8 cellular contexts compared by ENCODE assay signal in genomic region chr6:82363368-82364086, GRCh38. TPM values are rescaled to one million over a fixed set of nuclear protein-coding genes. Genes with fewer than 3 reads are reported as not detected.
DNase-seq lines count a peak whose midpoint lies in the region; ATAC-seq and TF ChIP-seq lines count a peak whose summit lies in the region.

Gene TPBG (plus strand): TSS chr6:82363817. CDS start chr6:82364962, 1,145 bp downstream.

- peak within 1 kb of the TSS; percentile 91 for H2AFZ ChIP-seq in SK-N-SH (ENCODE audit: low read depth)

- 2% methylated on average over 31 of the region's 43 CpGs for WGBS in SK-N-SH (ENCODE audit: low lambda C conversion rate)

- CTCF ChIA-PET in SK-N-SH (lab: Yijun Ruan, JAX) = interaction anchor here (0.7 to 2.0 kb wide), 9 partner anchors 9 to 851 kb away, joined by 3 to 7 read pairs (median 3); no protein-coding TSS in a partner anchor

- DNase-seq in AG20443 (ENCODE audit: low spot score) (peak; percentile 83), HK-2 (ENCODE audit: unreplicated experiment) (peak; percentile 79), SK-N-SH (peak; percentile 78), choroid plexus epithelial cell (ENCODE audit: low read depth) (peak; percentile 67), kidney glomerular epithelial cell (lab: John Stamatoyannopoulos, UW) (peak; percentile 79), pons (ENCODE audit: low spot score) (no peak)
- DNase-seq in stimulated activated CD8-positive, alpha-beta memory T cell treated with anti-CD3 and anti-CD28 coated beads, Interleukin-4, amount 100 ng/mL, for 48 hours = peak; percentile 27

- H3K79me2 ChIP-seq in SK-N-SH (ENCODE audit: insufficient read depth) = peaks cover 53% of the 10 kb centered on the region

- H3K27ac ChIP-seq in SK-N-SH (ENCODE audit: low read depth in 2 of 2, low read length in 1 of 2) = peak within 1 kb of the TSS; percentile 95 to 99

- peaks cover 33% of the 10 kb centered on the region for H3F3A ChIP-seq in SK-N-SH (replicated peaks; ENCODE audit: insufficient read depth)

- peaks cover 29 to 31% of the 10 kb centered on the region in 2 experiments for H3K36me3 ChIP-seq in SK-N-SH (replicated peaks in 1 of 2; ENCODE audit: control insufficient read depth in 1 of 2, insufficient read depth in 2 of 2, low read length in 1 of 2)

- no peaks in the 10 kb centered on the region for H3K9me2 ChIP-seq in SK-N-SH

- no peaks in the 10 kb centered on the region for H3K27me3 ChIP-seq in SK-N-SH (ENCODE audit: insufficient read depth)

- peaks cover 24% of the 10 kb centered on the region for H4K20me1 ChIP-seq in SK-N-SH (ENCODE audit: insufficient read depth)

- H3K9me3 ChIP-seq in SK-N-SH = no peaks in the 10 kb centered on the region

- POLR2A ChIA-PET in SK-N-SH (lab: Yijun Ruan, JAX) = interaction anchor here (0.9 kb wide), 1 partner anchor 116 kb away, joined by 3 read pairs; the partner anchor contains the start of gene IBTK

- H3K4me3 ChIP-seq in SK-N-SH (ENCODE audit: low read depth in 2 of 2, low read length in 1 of 2) (peak within 1 kb of the TSS; percentile 88 to 90), choroid plexus epithelial cell (ENCODE audit: low read depth, low read length) (peak within 1 kb of the TSS; percentile 82)

- H3K4me2 ChIP-seq in SK-N-SH = peak within 1 kb of the TSS; percentile 93

- TF ChIP-seq CTCF in SK-N-SH (IDR thresholded peaks at IDR 0.05) (peak; percentile 50), choroid plexus epithelial cell (conservative IDR thresholded peaks at IDR 0.05; ENCODE audit: low read depth, low read length) (peak; percentile 58)

- TF ChIP-seq EP300 in SK-N-SH (IDR thresholded peaks at IDR 0.05; ENCODE audit: borderline replicate concordance in 1 of 2, low read depth in 1 of 2, low read length in 1 of 2) = no peak; a peak in 2 of 4 replicates

- TF ChIP-seq RAD21 in SK-N-SH (IDR thresholded peaks at IDR 0.05; ENCODE audit: low read length) = no peak

- ATAC-seq in GM18519 (IDR thresholded peaks at IDR 0.05; ENCODE audit: low FRiP score, unreplicated experiment) = peak; percentile 34

- H3K4me1 ChIP-seq in SK-N-SH (ENCODE audit: control insufficient read depth in 1 of 2, insufficient read depth in 2 of 2, low read depth in 1 of 2, low read length in 1 of 2) = peaks cover 9 to 17% of the 10 kb centered on the region in 2 experiments; a peak in 3 of 4 replicates

- H3K9ac ChIP-seq in SK-N-SH = peak within 1 kb of the TSS; percentile 97

TF ChIP-seq in SK-N-SH, 30 proteins besides CTCF, POLR2A, EP300 and RAD21 (continues in another document):
- TF ChIP-seq SMC3 (IDR thresholded peaks at IDR 0.05; ENCODE audit: low read depth, low read length) (0 out of 2 replicates have a peak, but pooled peaks have one; percentile 16), TCF12 (IDR thresholded peaks at IDR 0.05) (no peak), YY1 (IDR thresholded peaks at IDR 0.05; ENCODE audit: low read depth) (no peak), USF2 (IDR thresholded peaks at IDR 0.05; ENCODE audit: borderline replicate concordance, low read depth, low read length) (no peak), FOXM1 (IDR thresholded peaks at IDR 0.05; ENCODE audit: low read depth) (no peak), TEAD4 (IDR thresholded peaks at IDR 0.05; ENCODE audit: borderline replicate concordance, insufficient read depth) (peak; percentile 46; the same call in 1 of the 2 replicates), IRF3 (IDR thresholded peaks at IDR 0.05; ENCODE audit: low read depth, low read length) (no peak), FOXJ3 (CRISPR knock-in tag; IDR thresholded peaks at IDR 0.05) (no peak), GABPA (IDR thresholded peaks at IDR 0.05; ENCODE audit: low read depth) (no peak), RFX5 (IDR thresholded peaks at IDR 0.05; ENCODE audit: low read length) (no peak), JUND (IDR thresholded peaks at IDR 0.05) (peak; percentile 43; the same call in 1 of the 2 replicates), EZH2phosphoT487 (IDR thresholded peaks at IDR 0.05; ENCODE audit: borderline replicate concordance, low read depth) (no peak), REST (IDR thresholded peaks at IDR 0.05; ENCODE audit: low read depth, low read length) (peak; percentile 30; the same call in 1 of the 2 replicates), ZBTB33 (IDR thresholded peaks at IDR 0.05; ENCODE audit: borderline replicate concordance, low read depth) (no peak), SIN3A (IDR thresholded peaks at IDR 0.05; ENCODE audit: borderline replicate concordance, low read depth, low read length) (no peak), MXI1 (IDR thresholded peaks at IDR 0.05; ENCODE audit: low read depth, low read length) (peak; percentile 3; the same call in 1 of the 2 replicates), NFIC (IDR thresholded peaks at IDR 0.05; ENCODE audit: borderline replicate concordance) (0 out of 2 replicates have a peak, but pooled peaks have one; percentile 23), MEF2A (IDR thresholded peaks at IDR 0.05; ENCODE audit: borderline replicate concordance, low read depth) (no peak), USF1 (IDR thresholded peaks at IDR 0.05; ENCODE audit: borderline replicate concordance, low read depth) (no peak), MAX (IDR thresholded peaks at IDR 0.05; ENCODE audit: low read depth) (peak; percentile 75), GATA2 (CRISPR knock-in tag; IDR thresholded peaks at IDR 0.05) (no peak)

RNA-seq across cellular contexts. Expression of gene TPBG, which starts in this region (rescaled TPM):
- 128 and 147 TPM in 2 replicates for polyA plus RNA-seq in SK-N-SH (2012; rRNA removed)
- polyA plus RNA-seq in SK-N-SH (2012; cell fraction: cytosol; rRNA removed) = 94.4 and 101 TPM in 2 replicates
- 324 and 365 TPM in 2 replicates for polyA plus RNA-seq in SK-N-SH (2012; cell fraction: nucleus; rRNA removed)
